17 cellular contexts compared by ENCODE assay signal in the genomic region with DNA sequence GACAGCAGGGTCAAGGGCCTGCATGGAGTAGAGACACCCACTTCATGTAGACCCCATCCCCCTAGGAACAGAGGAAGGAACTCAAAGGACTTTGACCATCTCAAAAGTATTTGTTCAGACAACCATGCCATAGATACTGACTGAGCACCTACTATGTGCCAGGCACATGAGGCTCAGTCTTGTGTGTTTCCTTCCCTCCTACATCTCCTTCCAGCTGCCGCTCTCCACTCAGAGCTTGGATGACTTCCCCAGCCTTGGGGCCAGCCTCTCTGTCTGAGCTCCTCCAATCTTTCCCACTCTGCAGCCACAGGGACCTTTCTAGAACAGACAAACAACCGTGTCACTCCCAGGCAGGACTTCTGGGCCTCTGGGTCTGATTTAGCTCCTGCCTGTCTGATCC. TPM values are rescaled to one million over a fixed set of nuclear protein-coding genes. Genes with fewer than 3 reads are reported as not detected.
DNase-seq lines count a peak whose midpoint lies in the region; ATAC-seq and TF ChIP-seq lines count a peak whose summit lies in the region.
"Had no signal": no experiment of that assay in that cellular context is flagged by ENCODE, and none has a peak within 500 bp of the region (broad histone marks: within the 10 kb centered on the region; RNA-seq: fewer than 3 reads in every experiment).

No MANE protein-coding gene starts in this region.

- H4K20me1 ChIP-seq in mammary epithelial cell (ENCODE audit: insufficient read depth, low read length): no peaks in the 10 kb centered on the region

- H3K4me3 ChIP-seq in breast epithelium (no peak overlapping the region), mammary epithelial cell (replicated peaks in 1 of 3; ENCODE audit: insufficient read depth in 1 of 3, low read depth in 2 of 3, low read length in 3 of 3) (no peak overlapping the region)
- H3K4me3 ChIP-seq: BLaER1, GM12878 had no signal

- peaks cover 21% of the 10 kb centered on the region for H3K79me2 ChIP-seq in mammary epithelial cell (ENCODE audit: insufficient read depth, low read length)

- no peak for TF ChIP-seq CTCF in breast epithelium (IDR thresholded peaks at IDR 0.05)
- TF ChIP-seq CTCF in mammary epithelial cell (conservative IDR thresholded peaks at IDR 0.05 in 1 of 2, IDR thresholded peaks at IDR 0.05 in 1 of 2; ENCODE audit: extremely low read depth in 1 of 2, insufficient read depth in 1 of 2, low read depth in 1 of 2, low read length in 2 of 2): no peak
- TF ChIP-seq CTCF in nephron progenitor cell (IDR thresholded peaks at IDR 0.05): no peak

- H3K9me3 Mint-ChIP-seq in nephron progenitor cell: no peaks in the 10 kb centered on the region
- H3K9me3 Mint-ChIP-seq: CD4-positive, CD25-positive, alpha-beta regulatory T cell; H9 had no signal

- H3K36me3 ChIP-seq in breast epithelium: no peaks in the 10 kb centered on the region
- H3K36me3 ChIP-seq in mammary epithelial cell (ENCODE audit: insufficient read depth, low read length): no peaks in the 10 kb centered on the region
- H3K36me3 ChIP-seq: BLaER1 had no signal

- TF ChIP-seq POLR2A in breast epithelium (IDR thresholded peaks at IDR 0.05): no peak

- H3K4me1 Mint-ChIP-seq in nephron progenitor cell: peaks cover 21% of the 10 kb centered on the region

- dilution Hi-C loops in mammary epithelial cell (cut with HindIII; ENCODE audit: low sequenced_read_pairs): no loop called here

- H3K27ac Mint-ChIP-seq in nephron progenitor cell: peak overlapping the region; percentile 50
- H3K27ac Mint-ChIP-seq: CD4-positive, CD25-positive, alpha-beta regulatory T cell had no signal

- H3K27ac ChIP-seq in breast epithelium: peak overlapping the region; percentile 22 to 39
- no peak overlapping the region for H3K27ac ChIP-seq in mammary epithelial cell (ENCODE audit: insufficient read depth, low read depth, low read length)
- H3K27ac ChIP-seq: BLaER1, HL-60 had no signal

- H3K27me3 ChIP-seq in breast epithelium: no peaks in the 10 kb centered on the region
- H3K27me3 ChIP-seq in mammary epithelial cell (ENCODE audit: insufficient read depth, low read length): no peaks in the 10 kb centered on the region

- H3K9me3 ChIP-seq in breast epithelium (no peaks in the 10 kb centered on the region), mammary epithelial cell (replicated peaks; ENCODE audit: insufficient read depth, low read length) (no peaks in the 10 kb centered on the region)
- H3K9me3 ChIP-seq: BLaER1 had no signal

- no TSS peak for BruUV-seq in mammary epithelial cell (replicated peaks; lab: Mats Ljungman, UMichigan)

- in situ Hi-C loops in mammary epithelial cell (cut with MboI; ENCODE audit: low sequenced_read_pairs in 2 of 2): no loop called here

- CTCF ChIA-PET in mammary epithelial cell (lab: Charles Lee; ENCODE audit: low non-redundant PET): no interaction called here

- H3K4me3 Mint-ChIP-seq in nephron progenitor cell: no peak overlapping the region
- H3K4me3 Mint-ChIP-seq: CD4-positive, CD25-positive, alpha-beta regulatory T cell; H9 had no signal

- H3K4me2 ChIP-seq in mammary epithelial cell (ENCODE audit: insufficient read depth, low read depth, low read length): no peak overlapping the region
- H3K4me2 ChIP-seq: BLaER1 had no signal

- WGBS in mammary epithelial cell (ENCODE audit: low coverage, missing lambda C conversion rate): 31% methylated on average over 2 of the region's 2 CpGs

- H3K27me3 Mint-ChIP-seq in nephron progenitor cell (ENCODE audit: low read depth, poor library complexity): peaks cover 6% of the 10 kb centered on the region

- no peak overlapping the region for H2AFZ ChIP-seq in mammary epithelial cell (ENCODE audit: low read depth, low read length)

- ATAC-seq in left lobe of liver: peak; percentile 30
- no peak for ATAC-seq in GM21529 (IDR thresholded peaks at IDR 0.05; ENCODE audit: unreplicated experiment)
- ATAC-seq in HG03354 (IDR thresholded peaks at IDR 0.05; ENCODE audit: poor library complexity, severe bottlenecking, unreplicated experiment): no peak
- ATAC-seq: GM12878 had no signal

- no peaks in the 10 kb centered on the region for H3K36me3 Mint-ChIP-seq in nephron progenitor cell (ENCODE audit: low read depth)

- H3K4me1 ChIP-seq in breast epithelium (no peaks in the 10 kb centered on the region), mammary epithelial cell (ENCODE audit: insufficient read depth, low read length) (peaks cover 5% of the 10 kb centered on the region)

- DNase-seq in breast epithelium (ENCODE audit: low spot score in 2 of 2) (no peak), mammary epithelial cell (no peak), left lobe of liver (ENCODE audit: low spot score) (no peak), nephron progenitor cell (no peak), NCI-H187 treated with DMSO at 0.1 percent for 48 hours (lab: John Stamatoyannopoulos, UW) (no peak)
- DNase-seq: 8988T; AML-193; CD4-positive, CD25-positive, alpha-beta regulatory T cell; DMS79; GOT3; H9 had no signal

- no peak overlapping the region for H3K9ac ChIP-seq in mammary epithelial cell (ENCODE audit: insufficient read depth, low read length)
- H3K9ac ChIP-seq: BLaER1 had no signal

- intact Hi-C loops in breast epithelium (cut with DNase I; ENCODE audit: low total_unique reads) (no loop called here), mammary epithelial cell (cut with micrococcal nuclease) (no loop called here)

RNA-seq across cellular contexts. Expression of a gene that starts 2.5 kb away (rescaled TPM):
- total RNA-seq in breast epithelium: 1 to 10 TPM in 2 of 3 donors, under 1 TPM in 1; 0.64 to 6.4 (median 2.0) TPM
- total RNA-seq in mammary epithelial cell: 1 to 10 TPM; 3.5 to 9.5 TPM
- polyA plus RNA-seq in mammary epithelial cell: 12.1 TPM
- polyA minus RNA-seq in mammary epithelial cell: 4.7 TPM
- total RNA-seq in left lobe of liver: 6.7 TPM
- total RNA-seq: CD4-positive, CD25-positive, alpha-beta regulatory T cell; G401; GM12878 had no signal
- polyA plus RNA-seq: CD4-positive, CD25-positive, alpha-beta regulatory T cell; GM12878 had no signal

RNA-seq across cellular contexts. Expression of a gene that starts 49.6 kb away (rescaled TPM):
- total RNA-seq in breast epithelium: 10 to 100 TPM; 38.2 to 53.1 (median 40.1) TPM
- total RNA-seq in mammary epithelial cell: 10 to 100 TPM; 60.2 to 63.8 TPM
- 63.0 TPM for polyA plus RNA-seq in mammary epithelial cell
- polyA minus RNA-seq in mammary epithelial cell: 65.7 TPM
- total RNA-seq in left lobe of liver: 8.8 TPM
